In the genomic region with DNA sequence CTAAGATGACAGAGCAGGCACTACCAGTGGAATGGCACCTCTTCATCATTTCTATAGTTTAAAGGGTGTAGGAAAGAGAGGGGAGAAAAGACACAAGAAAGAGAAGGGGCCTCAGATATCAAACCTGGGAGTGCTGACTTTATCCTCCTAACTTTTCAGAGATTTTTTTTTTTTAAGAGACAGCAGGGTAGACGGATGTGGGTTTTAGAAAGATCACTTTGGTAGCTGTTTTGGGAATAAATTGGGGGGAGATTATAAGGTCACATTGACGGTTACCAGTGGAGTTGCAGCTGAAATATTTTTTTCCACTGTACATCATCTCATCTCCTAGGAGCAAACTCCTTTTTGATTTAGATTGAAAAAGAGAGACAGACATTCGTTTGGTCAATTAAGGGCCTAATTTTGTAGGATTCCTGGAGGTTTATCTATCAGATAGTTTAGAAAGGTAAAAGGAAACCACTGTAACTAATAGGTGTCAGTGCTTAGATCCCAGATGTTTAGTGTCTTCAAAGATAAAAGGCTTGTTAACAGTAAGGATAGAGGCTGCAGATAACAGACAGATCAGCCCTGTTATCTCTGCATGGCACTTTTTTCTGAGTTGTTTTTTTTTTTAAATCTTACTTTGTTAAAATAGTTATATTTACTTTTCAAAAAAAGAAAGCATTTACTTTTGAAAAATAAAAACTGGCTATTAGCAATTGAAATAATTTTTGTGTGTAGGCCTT, we compare ENCODE assay signal across 24 cellular contexts.
"Had no signal": no experiment of that assay in that cellular context is flagged by ENCODE, and none has a peak within 500 bp of the region (broad histone marks: within the 10 kb centered on the region; RNA-seq: fewer than 3 reads in every experiment).

No MANE protein-coding gene starts in this region.

- H3K27me3 ChIP-seq: neural progenitor cell, ovary, right lobe of liver, sigmoid colon, stomach, thyroid gland, tibial nerve, upper lobe of left lung, vagina had no signal

- H3K4me1 ChIP-seq: neural progenitor cell, parathyroid adenoma, psoas muscle, right lobe of liver, sigmoid colon, stomach, thyroid gland, tibial nerve, upper lobe of left lung, vagina had no signal

- H2AFZ ChIP-seq: neural progenitor cell, parathyroid adenoma had no signal

- H3K79me2 ChIP-seq: parathyroid adenoma had no signal

- H3K9ac ChIP-seq: neural progenitor cell, parathyroid adenoma had no signal

- H3K36me3 ChIP-seq: neural progenitor cell, ovary, right lobe of liver, sigmoid colon, stomach, thoracic aorta, thyroid gland, tibial nerve, upper lobe of left lung, vagina had no signal

- H3K4me3 ChIP-seq: neural progenitor cell, ovary, psoas muscle, right lobe of liver, sigmoid colon, stomach, thoracic aorta, thyroid gland, tibial nerve, upper lobe of left lung, vagina had no signal

- DNase-seq: occipital lobe; ovary; posterior cingulate gyrus; psoas muscle; right cardiac atrium; right lobe of liver; sigmoid colon; small intestine; stimulated activated CD4-positive, alpha-beta T cell treated with anti-CD3 and anti-CD28 coated beads, Interleukin-15, amount 100 ng/mL, for 24 hours; stimulated activated CD4-positive, alpha-beta T cell treated with anti-CD3 and anti-CD28 coated beads, Interleukin-2, amount 100 ng/mL, for 24 hours; stimulated activated CD4-positive, alpha-beta T cell treated with anti-CD3 and anti-CD28 coated beads, Interleukin-2, amount 100 ng/mL, for 48 hours; stimulated activated CD4-positive, alpha-beta T cell treated with anti-CD3 and anti-CD28 coated beads, Interleukin-4, amount 100 ng/mL, for 24 hours; stimulated activated naive B cell treated with anti-CD40 and anti-IgM and Interleukin-4, amounts not matched to agents 10 μg/mL and 1 μg/mL and 100 μg/mL, for 72 hours; stimulated activated naive CD4-positive, alpha-beta T cell treated with Interleukin-2 at 50 U/mL for 16 hours; stomach; thyroid gland; trophoblast cell; upper lobe of left lung had no signal

- ATAC-seq: psoas muscle; right cardiac atrium; right lobe of liver; stimulated activated effector memory CD8-positive, alpha-beta T cell treated with anti-CD3 and anti-CD28 coated beads, Interleukin-12 subunit alpha, Interleukin-12 subunit beta, amount 100 ng/mL, for 72 hours; stimulated activated naive B cell treated with anti-CD40 and anti-IgM and Interleukin-4, amounts not matched to agents 10 μg/mL and 1 μg/mL and 100 μg/mL, for 72 hours had no signal

- H3K9me3 ChIP-seq: ovary, psoas muscle, right lobe of liver, sigmoid colon, stomach, thoracic aorta, thyroid gland, tibial nerve, upper lobe of left lung, vagina had no signal

- H3K27ac ChIP-seq: neural progenitor cell, ovary, parathyroid adenoma, psoas muscle, right lobe of liver, sigmoid colon, stomach, thoracic aorta, thyroid gland, tibial nerve, upper lobe of left lung, vagina had no signal

- H3K4me2 ChIP-seq: neural progenitor cell had no signal
